Comparison of ENCODE assay signal across 7 cellular contexts in genomic region chr7:100171840-100172239, GRCh38. TPM values are rescaled to one million over a fixed set of nuclear protein-coding genes. Genes with fewer than 3 reads are reported as not detected.
DNase-seq lines count a peak whose midpoint lies in the region; ATAC-seq and TF ChIP-seq lines count a peak whose summit lies in the region.

No MANE protein-coding gene starts in this region.

- POLR2A ChIA-PET in activated B cell treated with CpG ODN at 0.5 μM for 24 hours (lab: Charles Lee) = interaction anchor here (0.6 to 1.6 kb wide), 4 partner anchors 17 to 1685 kb away, joined by 3 to 8 read pairs (median 4); partner anchors contain the start of gene LAMTOR4

- H3K4me1 ChIP-seq in GM23248 (ENCODE audit: insufficient read depth) = no peaks in the 10 kb centered on the region

- H2AFZ ChIP-seq in GM23248 = no peak overlapping the region

- no peaks in the 10 kb centered on the region for H3K79me2 ChIP-seq in GM23248 (ENCODE audit: insufficient read depth)

- peaks cover 11% of the 10 kb centered on the region for H3K27me3 ChIP-seq in GM23248 (replicated peaks; ENCODE audit: insufficient read depth)

- H3F3A ChIP-seq in GM23248 (ENCODE audit: insufficient read depth) = no peaks in the 10 kb centered on the region

- H4K20me1 ChIP-seq in GM23248 (ENCODE audit: insufficient read depth) = no peaks in the 10 kb centered on the region

- 37 to 47% methylated on average over 12 to 17 of the region's 22 CpGs for WGBS in GM23248 (ENCODE audit: low coverage in 1 of 2, low lambda C conversion rate in 2 of 2, missing lambda C conversion rate in 2 of 2), 2 experiments

- H3K27ac ChIP-seq in GM23248 (no peak overlapping the region), skin epidermis (no peak overlapping the region)

- H3K9ac ChIP-seq in GM23248 = no peak overlapping the region

- peak overlapping the region; percentile 64 for H3K4me3 Mint-ChIP-seq in activated B cell treated with CpG ODN at 0.5 μM for 24 hours

- CTCF ChIA-PET in activated B cell treated with CpG ODN at 0.5 μM for 24 hours (lab: Charles Lee) = no interaction called here

- peak overlapping the region; percentile 37; the same call in 1 of the 2 replicates for H3K4me3 ChIP-seq in GM23248
- peak overlapping the region; percentile 27 for H3K4me3 ChIP-seq in iPS-11a (ENCODE audit: low read depth, low read length)
- peak overlapping the region; percentile 20 to 51 (median 35) for H3K4me3 ChIP-seq in skin epidermis

- no peak overlapping the region for H3K4me2 ChIP-seq in GM23248 (ENCODE audit: unreplicated experiment)

- no peak for TF ChIP-seq CTCF in activated B cell treated with CpG ODN at 0.5 μM for 24 hours (IDR thresholded peaks at IDR 0.05)

- H3K27ac Mint-ChIP-seq in activated B cell treated with CpG ODN at 0.5 μM for 24 hours = peak overlapping the region; percentile 39

- no peaks in the 10 kb centered on the region for H3K9me3 Mint-ChIP-seq in activated B cell treated with CpG ODN at 0.5 μM for 24 hours

- H3K9me2 ChIP-seq in GM23248 (ENCODE audit: insufficient read depth) = no peaks in the 10 kb centered on the region

- H3K36me3 ChIP-seq in GM23248 (ENCODE audit: low read depth) = no peaks in the 10 kb centered on the region

- ATAC-seq in activated B cell treated with CpG ODN at 0.5 μM for 24 hours (ENCODE audit: low read depth) = no peak

- no peak for DNase-seq in GM23248
- DNase-seq in activated B cell treated with CpG ODN at 0.5 μM for 24 hours = no peak
- no peak for DNase-seq in SKM-1 treated with dmso at 0.1 percent for 144 hours (lab: John Stamatoyannopoulos, UW; ENCODE audit: unreplicated experiment)
- no peak for DNase-seq in NCI-H2029 treated with DMSO at 0.1 percent for 48 hours (lab: John Stamatoyannopoulos, UW)
- no peak for DNase-seq in activated CD8-positive, alpha-beta memory T cell treated with anti-CD3 and anti-CD28 coated beads for 24 hours

- H3K36me3 Mint-ChIP-seq in activated B cell treated with CpG ODN at 0.5 μM for 24 hours (ENCODE audit: low read depth) = no peaks in the 10 kb centered on the region

- H3K27me3 Mint-ChIP-seq in activated B cell treated with CpG ODN at 0.5 μM for 24 hours = peaks cover 34% of the 10 kb centered on the region

- in situ Hi-C loops in GM23248 (cut with MboI) = no loop called here

- peaks cover 40% of the 10 kb centered on the region for H3K4me1 Mint-ChIP-seq in activated B cell treated with CpG ODN at 0.5 μM for 24 hours

- intact Hi-C loops in activated B cell treated with CpG ODN at 0.5 μM for 24 hours (cut with micrococcal nuclease) = no loop called here

- no peaks in the 10 kb centered on the region for H3K9me3 ChIP-seq in GM23248 (ENCODE audit: low read depth)

RNA-seq across cellular contexts. Expression of gene GAL3ST4, which starts 3.4 kb away (rescaled TPM):
- 0.51 and 1.6 TPM in 2 replicates for total RNA-seq in GM23248 (2014; rRNA removed; shearing (Covaris generic))
- polyA plus RNA-seq in GM23248 (2016; fragmentation: Nextera tagmentation; extraction: Ambion mirVana) = 1.5 TPM in 2 replicates
- 0.10 and 1.2 TPM in 2 replicates for total RNA-seq in activated B cell treated with CpG ODN at 0.5 μM for 24 hours

RNA-seq across cellular contexts. Expression of gene GPC2, which starts 5.3 kb away (rescaled TPM):
- 0.22 and 1.0 TPM in 2 replicates for total RNA-seq in GM23248 (2014; rRNA removed; shearing (Covaris generic))
- polyA plus RNA-seq in GM23248 (2016; fragmentation: Nextera tagmentation; extraction: Ambion mirVana) = 0.16 TPM in 1 of 2 replicates, not detected in the other
- 5.0 and 5.1 TPM in 2 replicates for total RNA-seq in activated B cell treated with CpG ODN at 0.5 μM for 24 hours

RNA-seq across cellular contexts. Expression of gene STAG3, which starts 5.9 kb away (rescaled TPM):
- total RNA-seq in GM23248 (2014; rRNA removed; shearing (Covaris generic)) = 0.97 TPM in 1 of 2 replicates, not detected in the other
- 0.65 and 1.1 TPM in 2 replicates for polyA plus RNA-seq in GM23248 (2016; fragmentation: Nextera tagmentation; extraction: Ambion mirVana)
- 41.3 and 42.4 TPM in 2 replicates for total RNA-seq in activated B cell treated with CpG ODN at 0.5 μM for 24 hours

RNA-seq across cellular contexts. Expression of gene TRAPPC14, which starts 13.3 kb away (rescaled TPM):
- total RNA-seq in GM23248 (2014; rRNA removed; shearing (Covaris generic)) = 7.0 and 11.8 TPM in 2 replicates
- 5.1 and 5.8 TPM in 2 replicates for polyA plus RNA-seq in GM23248 (2016; fragmentation: Nextera tagmentation; extraction: Ambion mirVana)
- total RNA-seq in activated B cell treated with CpG ODN at 0.5 μM for 24 hours = 55.7 and 65.3 TPM in 2 replicates

RNA-seq across cellular contexts. Expression of gene LAMTOR4, which starts 23.1 kb away (rescaled TPM):
- total RNA-seq in GM23248 (2014; rRNA removed; shearing (Covaris generic)) = 49.4 and 54.0 TPM in 2 replicates
- 92.2 and 96.7 TPM in 2 replicates for polyA plus RNA-seq in GM23248 (2016; fragmentation: Nextera tagmentation; extraction: Ambion mirVana)
- total RNA-seq in activated B cell treated with CpG ODN at 0.5 μM for 24 hours = 151 and 161 TPM in 2 replicates

Comparison
In these comparisons a context has a peak if more than half of its experiments do, and no peak if none do; other contexts are left out.
1. RNA of gene STAG3, which starts 5.9 kb away (total RNA-seq): 41.3 to 42.4 TPM in activated B cell treated with CpG ODN at 0.5 μM for 24 hours; 0.97 TPM in GM23248; every median in the first group is over 10 times any median in the second.
2. Peak in every context shown above with its lines, with median percentiles within 50 percentile points of each other: H3K4me3 ChIP-seq.